15 cellular contexts compared by ENCODE assay signal in the genomic region with DNA sequence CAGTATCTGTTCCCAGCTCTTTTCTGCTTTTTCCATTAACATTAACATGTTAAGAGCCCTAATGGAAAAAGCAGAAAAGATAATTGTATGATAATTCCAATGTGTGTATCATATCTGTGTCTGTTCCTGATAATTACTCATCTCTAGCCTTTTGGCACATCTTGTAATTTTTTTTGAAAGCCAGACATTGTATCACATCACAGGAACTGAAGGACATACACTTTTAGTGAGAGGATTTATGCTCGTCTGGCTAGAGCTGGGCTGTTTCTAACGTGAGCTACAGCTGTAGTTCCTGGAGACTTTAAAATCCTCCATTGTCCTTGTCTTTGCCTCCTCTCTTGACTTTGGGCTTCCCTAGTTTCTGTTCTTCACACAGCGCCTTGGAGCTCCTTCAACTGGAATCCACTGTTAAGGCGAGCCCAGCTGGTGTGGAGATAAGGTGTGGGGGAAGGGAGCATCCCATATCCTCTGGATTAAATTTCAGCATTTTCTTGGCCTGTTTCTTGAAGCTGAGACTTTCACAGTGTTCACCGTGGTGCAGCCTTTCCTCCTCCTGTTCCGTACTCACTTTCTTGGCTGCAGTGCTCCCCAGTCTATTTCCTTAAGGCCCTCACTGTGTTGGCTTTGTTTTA.
A peak's percentile ranks its signal among the peaks of the same experiment; 100 is the strongest.
DNase-seq lines count a peak whose midpoint lies in the region; ATAC-seq and TF ChIP-seq lines count a peak whose summit lies in the region.
"Had no signal": no experiment of that assay in that cellular context is flagged by ENCODE, and none has a peak within 500 bp of the region (broad histone marks: within the 10 kb centered on the region; RNA-seq: fewer than 3 reads in every experiment).

No MANE protein-coding gene starts in this region.

- no peaks in the 10 kb centered on the region for H3K27me3 ChIP-seq in GM23338 (ENCODE audit: insufficient read depth)
- no peaks in the 10 kb centered on the region for H3K27me3 ChIP-seq in SK-N-SH (ENCODE audit: insufficient read depth)
- H3K27me3 ChIP-seq in suprapubic skin = no peaks in the 10 kb centered on the region

- H3K9me2 ChIP-seq in GM23338 (ENCODE audit: insufficient read depth) (no peaks in the 10 kb centered on the region), SK-N-SH (no peaks in the 10 kb centered on the region)

- no peak for TF ChIP-seq EP300 in SK-N-SH (IDR thresholded peaks at IDR 0.05; ENCODE audit: borderline replicate concordance in 1 of 2, low read depth in 1 of 2, low read length in 1 of 2)
- TF ChIP-seq EP300 in suprapubic skin (IDR thresholded peaks at IDR 0.05) = no peak

- no peaks in the 10 kb centered on the region for H3K9me3 Mint-ChIP-seq in GM23338
- H3K9me3 Mint-ChIP-seq in WTC11 = no peaks in the 10 kb centered on the region

- H3K36me3 ChIP-seq in GM23338 (ENCODE audit: insufficient read depth) = no peaks in the 10 kb centered on the region
- no peaks in the 10 kb centered on the region for H3K36me3 ChIP-seq in SK-N-SH (replicated peaks in 1 of 2; ENCODE audit: control insufficient read depth in 1 of 2, insufficient read depth in 2 of 2, low read length in 1 of 2)
- H3K36me3 ChIP-seq in suprapubic skin = no peaks in the 10 kb centered on the region

- H4K20me1 ChIP-seq in GM23338 (replicated peaks; ENCODE audit: insufficient read depth) (no peaks in the 10 kb centered on the region), SK-N-SH (ENCODE audit: insufficient read depth) (no peaks in the 10 kb centered on the region)

- TF ChIP-seq POLR2A in suprapubic skin (IDR thresholded peaks at IDR 0.05) = no peak

- ATAC-seq in GM23338 = peak; percentile 26; the same call in 1 of the 3 replicates
- ATAC-seq in WTC11 = peak; percentile 48; the same call in 1 of the 2 replicates
- peak; percentile 84 for ATAC-seq in left ventricle myocardium superior
- peak; percentile 73 for ATAC-seq in omental fat pad (ENCODE audit: low FRiP score)

- POLR2A ChIA-PET in WTC11 (lab: Charles Lee) = no interaction called here
- POLR2A ChIA-PET in SK-N-SH (lab: Yijun Ruan, JAX) = no interaction called here

- no peak overlapping the region for H3K27ac ChIP-seq in GM23338 (ENCODE audit: low read depth)
- peak overlapping the region in 1 of 2 experiments; percentile 31; a peak in 2 of 4 replicates for H3K27ac ChIP-seq in SK-N-SH (ENCODE audit: low read depth in 2 of 2, low read length in 1 of 2)
- H3K27ac ChIP-seq in suprapubic skin = no peak overlapping the region

- H3K4me1 ChIP-seq in GM23338 (ENCODE audit: insufficient read depth) (peaks cover 10% of the 10 kb centered on the region), SK-N-SH (ENCODE audit: control insufficient read depth in 1 of 2, insufficient read depth in 2 of 2, low read depth in 1 of 2, low read length in 1 of 2) (peaks cover 0 to 2% of the 10 kb centered on the region in 2 experiments; a peak in 1 of 4 replicates), suprapubic skin (no peaks in the 10 kb centered on the region)

- no peaks in the 10 kb centered on the region for H3F3A ChIP-seq in GM23338 (replicated peaks; ENCODE audit: low read depth)
- H3F3A ChIP-seq in SK-N-SH (replicated peaks; ENCODE audit: insufficient read depth) = no peaks in the 10 kb centered on the region

- TF ChIP-seq CTCF in GM23338 (conservative IDR thresholded peaks at IDR 0.05; ENCODE audit: low read depth in 2 of 2) = no peak
- TF ChIP-seq CTCF in WTC11 (IDR thresholded peaks at IDR 0.05) = no peak
- no peak for TF ChIP-seq CTCF in omental fat pad (IDR thresholded peaks at IDR 0.05)
- no peak for TF ChIP-seq CTCF in SK-N-SH (IDR thresholded peaks at IDR 0.05)
- TF ChIP-seq CTCF in suprapubic skin (IDR thresholded peaks at IDR 0.05) = no peak

- no peak overlapping the region for H3K4me3 ChIP-seq in GM23338
- no peak overlapping the region for H3K4me3 ChIP-seq in SK-N-SH (ENCODE audit: low read depth in 2 of 2, low read length in 1 of 2)
- no peak overlapping the region for H3K4me3 ChIP-seq in suprapubic skin

- H3K9me3 ChIP-seq in SK-N-SH (peaks cover 3% of the 10 kb centered on the region; the same call in 1 of the 2 replicates), suprapubic skin (no peaks in the 10 kb centered on the region)

- H3K4me1 Mint-ChIP-seq in GM23338 = peaks cover 19% of the 10 kb centered on the region
- H3K4me1 Mint-ChIP-seq in WTC11 = peaks cover 23% of the 10 kb centered on the region
- H3K4me1 Mint-ChIP-seq: CD14-positive monocyte had no signal

- H3K27ac Mint-ChIP-seq in GM23338 (no peak overlapping the region; the same call in 1 of the 2 replicates), WTC11 (no peak overlapping the region; the same call in 1 of the 2 replicates)
- H3K27ac Mint-ChIP-seq: CD14-positive monocyte had no signal

- no peak overlapping the region for H3K9ac ChIP-seq in SK-N-SH

- no peaks in the 10 kb centered on the region for H3K36me3 Mint-ChIP-seq in GM23338 (ENCODE audit: low read depth)
- no peaks in the 10 kb centered on the region for H3K36me3 Mint-ChIP-seq in WTC11
- H3K36me3 Mint-ChIP-seq: CD14-positive monocyte had no signal

- H3K79me2 ChIP-seq in GM23338 (replicated peaks; ENCODE audit: insufficient read depth) = no peaks in the 10 kb centered on the region
- H3K79me2 ChIP-seq in SK-N-SH (ENCODE audit: insufficient read depth) = no peaks in the 10 kb centered on the region

- CTCF ChIA-PET in WTC11 (lab: Charles Lee) (no interaction called here), SK-N-SH (lab: Yijun Ruan, JAX) (no interaction called here)

- no peak overlapping the region for H3K4me3 Mint-ChIP-seq in GM23338
- no peak overlapping the region for H3K4me3 Mint-ChIP-seq in WTC11
- H3K4me3 Mint-ChIP-seq: CD14-positive monocyte had no signal

- DNase-seq in GM23338 (ENCODE audit: low spot score) (peak; percentile 36), WTC11 (ENCODE audit: low spot score) (no peak), left ventricle myocardium superior (no peak), omental fat pad (ENCODE audit: low spot score) (no peak), SK-N-SH (no peak), NCI-H128 (lab: John Stamatoyannopoulos, UW; ENCODE audit: unreplicated experiment) (no peak), suprapubic skin (ENCODE audit: low spot score in 2 of 2) (no peak)
- DNase-seq: ACHN, AML-193, DMS53, NCI-H1048, NCI-H146, NCI-H2081, NCI-H510A treated with DMSO at 0.1 percent for 48 hours had no signal

- H2AFZ ChIP-seq in GM23338 = no peak overlapping the region
- H2AFZ ChIP-seq in SK-N-SH (ENCODE audit: low read depth) = no peak overlapping the region

- WGBS in SK-N-SH (ENCODE audit: low lambda C conversion rate) = 22% methylated on average over 6 of the region's 6 CpGs
- 60% methylated on average over 6 of the region's 6 CpGs for WGBS in suprapubic skin

- peaks cover 3% of the 10 kb centered on the region for H3K27me3 Mint-ChIP-seq in GM23338 (ENCODE audit: insufficient read depth, low read depth, poor library complexity)
- no peaks in the 10 kb centered on the region for H3K27me3 Mint-ChIP-seq in WTC11 (ENCODE audit: low read depth)

- no peak overlapping the region for H3K4me2 ChIP-seq in GM23338
- H3K4me2 ChIP-seq in SK-N-SH = no peak overlapping the region

- intact Hi-C loops in left ventricle myocardium superior (cut with micrococcal nuclease) = no loop called here

- no peak for TF ChIP-seq RAD21 in SK-N-SH (IDR thresholded peaks at IDR 0.05; ENCODE audit: low read length)

TF ChIP-seq in GM23338, 12 proteins besides CTCF, POLR2A, EP300 and RAD21 (continues in another document):
- TF ChIP-seq CREB1 (CRISPR knock-in tag; IDR thresholded peaks at IDR 0.05; ENCODE audit: low read depth) (no peak), ZNF331 (CRISPR knock-in tag; IDR thresholded peaks at IDR 0.05; ENCODE audit: low read depth) (no peak)
- TF ChIP-seq, protein P1, sequence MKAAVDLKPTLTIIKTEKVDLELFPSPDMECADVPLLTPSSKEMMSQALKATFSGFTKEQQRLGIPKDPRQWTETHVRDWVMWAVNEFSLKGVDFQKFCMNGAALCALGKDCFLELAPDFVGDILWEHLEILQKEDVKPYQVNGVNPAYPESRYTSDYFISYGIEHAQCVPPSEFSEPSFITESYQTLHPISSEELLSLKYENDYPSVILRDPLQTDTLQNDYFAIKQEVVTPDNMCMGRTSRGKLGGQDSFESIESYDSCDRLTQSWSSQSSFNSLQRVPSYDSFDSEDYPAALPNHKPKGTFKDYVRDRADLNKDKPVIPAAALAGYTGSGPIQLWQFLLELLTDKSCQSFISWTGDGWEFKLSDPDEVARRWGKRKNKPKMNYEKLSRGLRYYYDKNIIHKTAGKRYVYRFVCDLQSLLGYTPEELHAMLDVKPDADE (IDR thresholded peaks at IDR 0.05) = no peak

TF ChIP-seq in WTC11, 78 proteins besides CTCF, POLR2A, EP300 and RAD21:
- TF ChIP-seq TCF7 (CRISPR knock-in tag; IDR thresholded peaks at IDR 0.05; ENCODE audit: low read depth) (no peak), NR1H2 (CRISPR knock-in tag; IDR thresholded peaks at IDR 0.05) (no peak), CBFB (CRISPR knock-in tag; IDR thresholded peaks at IDR 0.05; ENCODE audit: low read depth) (no peak), ETV6 (CRISPR knock-in tag; IDR thresholded peaks at IDR 0.05) (no peak), NR2C2 (CRISPR knock-in tag; IDR thresholded peaks at IDR 0.05) (no peak)
- TF ChIP-seq, protein P2, sequence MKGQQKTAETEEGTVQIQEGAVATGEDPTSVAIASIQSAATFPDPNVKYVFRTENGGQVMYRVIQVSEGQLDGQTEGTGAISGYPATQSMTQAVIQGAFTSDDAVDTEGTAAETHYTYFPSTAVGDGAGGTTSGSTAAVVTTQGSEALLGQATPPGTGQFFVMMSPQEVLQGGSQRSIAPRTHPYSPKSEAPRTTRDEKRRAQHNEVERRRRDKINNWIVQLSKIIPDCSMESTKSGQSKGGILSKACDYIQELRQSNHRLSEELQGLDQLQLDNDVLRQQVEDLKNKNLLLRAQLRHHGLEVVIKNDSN (CRISPR knock-in tag; IDR thresholded peaks at IDR 0.05) = no peak
TF ChIP-seq in WTC11: peak in this region for 0.

TF ChIP-seq in SK-N-SH, 30 proteins besides CTCF, POLR2A, EP300 and RAD21 (continues in another document):
- TF ChIP-seq TEAD4 (IDR thresholded peaks at IDR 0.05; ENCODE audit: borderline replicate concordance, insufficient read depth) (no peak), RCOR1 (IDR thresholded peaks at IDR 0.05; ENCODE audit: low read length) (no peak), YY1 (IDR thresholded peaks at IDR 0.05; ENCODE audit: low read depth) (no peak), FOXJ3 (CRISPR knock-in tag; IDR thresholded peaks at IDR 0.05) (no peak), GATA2 (CRISPR knock-in tag; IDR thresholded peaks at IDR 0.05) (no peak)
- TF ChIP-seq, protein P3, sequence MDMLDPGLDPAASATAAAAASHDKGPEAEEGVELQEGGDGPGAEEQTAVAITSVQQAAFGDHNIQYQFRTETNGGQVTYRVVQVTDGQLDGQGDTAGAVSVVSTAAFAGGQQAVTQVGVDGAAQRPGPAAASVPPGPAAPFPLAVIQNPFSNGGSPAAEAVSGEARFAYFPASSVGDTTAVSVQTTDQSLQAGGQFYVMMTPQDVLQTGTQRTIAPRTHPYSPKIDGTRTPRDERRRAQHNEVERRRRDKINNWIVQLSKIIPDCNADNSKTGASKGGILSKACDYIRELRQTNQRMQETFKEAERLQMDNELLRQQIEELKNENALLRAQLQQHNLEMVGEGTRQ (IDR thresholded peaks at IDR 0.05; ENCODE audit: borderline replicate concordance, low read depth, low read length) = no peak

Comparison
In these comparisons a context has a peak if more than half of its experiments do, and no peak if none do; other contexts are left out.
1. ATAC-seq: peak in every context shown above with its lines; median percentile 84 in left ventricle myocardium superior; 73 in omental fat pad; 48 in WTC11; 26 in GM23338.